Comparison of ENCODE assay signal across 11 cellular contexts in the genomic region with DNA sequence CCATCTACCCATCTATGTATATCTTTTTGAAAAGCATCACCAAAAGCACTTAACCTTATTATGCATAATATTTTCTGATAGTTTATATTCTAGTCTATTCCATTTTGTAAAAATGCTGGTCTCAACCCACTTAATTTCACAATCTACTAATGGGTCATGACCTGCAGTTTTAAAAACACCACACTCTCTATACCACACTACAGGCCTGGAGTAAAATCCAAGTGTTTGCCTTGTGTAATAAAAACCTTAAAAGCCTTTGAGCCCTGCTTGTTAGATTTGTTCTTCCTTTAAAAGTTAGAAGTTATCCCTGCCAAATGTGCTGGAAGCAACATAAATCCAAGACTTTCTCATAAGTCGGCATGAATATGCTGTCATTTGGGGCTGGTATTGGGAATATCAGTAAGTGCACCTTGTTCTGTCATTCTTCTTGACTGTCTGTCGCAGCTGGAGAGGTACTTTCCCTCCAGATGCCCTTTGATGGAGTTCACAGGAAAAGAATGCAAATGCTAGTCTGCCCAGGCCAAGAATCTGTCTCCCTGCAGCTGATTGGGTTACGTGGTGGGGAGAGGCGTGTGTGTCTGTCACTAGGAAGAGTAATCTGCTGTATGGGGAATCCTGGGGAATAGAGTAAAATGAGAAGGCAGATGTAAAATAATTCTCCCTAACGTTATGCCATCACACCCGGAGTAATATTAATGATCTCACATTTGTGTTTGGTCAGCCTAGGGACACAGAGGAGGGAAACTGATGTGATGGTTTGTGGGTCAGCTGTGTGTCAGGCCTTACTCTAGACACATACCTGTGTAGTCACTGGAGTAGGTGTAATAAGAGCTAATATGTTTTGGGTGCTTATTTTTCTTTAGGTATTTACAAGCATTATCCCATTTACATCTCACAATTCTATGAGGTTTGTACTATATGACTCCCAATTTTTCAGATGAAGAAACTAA.
DNase-seq lines count a peak whose midpoint lies in the region; ATAC-seq, FAIRE-seq and TF ChIP-seq lines count a peak whose summit lies in the region.
"Had no signal": no experiment of that assay in that cellular context is flagged by ENCODE, and none has a peak within 500 bp of the region (broad histone marks: within the 10 kb centered on the region; RNA-seq: fewer than 3 reads in every experiment).

No MANE protein-coding gene starts in this region.

- H3K4me1 ChIP-seq in SK-N-SH (ENCODE audit: control insufficient read depth in 1 of 2, insufficient read depth in 2 of 2, low read depth in 1 of 2, low read length in 1 of 2), result peaks cover 0 to 9% of the 10 kb centered on the region in 2 experiments; a peak in 2 of 4 replicates
- peaks cover 28% of the 10 kb centered on the region for H3K4me1 ChIP-seq in cardiac muscle cell (ENCODE audit: low read depth)
- H3K4me1 ChIP-seq: Caco-2 had no signal

- CTCF ChIA-PET in SK-N-SH (lab: Yijun Ruan, JAX), result no interaction called here
- CTCF ChIA-PET in Calu3 (lab: Charles Lee), result no interaction called here

- no peak overlapping the region for H3K27ac Mint-ChIP-seq in naive thymus-derived CD8-positive, alpha-beta T cell
- no peak overlapping the region for H3K27ac Mint-ChIP-seq in Calu3 (ENCODE audit: unreplicated experiment)
- H3K27ac Mint-ChIP-seq: activated CD8-positive, alpha-beta T cell treated with anti-CD3 and anti-CD28 coated beads, Interleukin-2, amount 10 ng/mL, durations not matched to agents 7 days and 5 days; dendritic cell treated with granulocyte-macrophage colony-stimulating factor and Interleukin-4, amounts not matched to agents 40 ng/mL and 50 ng/mL, for 4 days had no signal

- peak overlapping the region in 1 of 2 experiments; percentile 28; a peak in 1 of 4 replicates for H3K27ac ChIP-seq in SK-N-SH (ENCODE audit: low read depth in 2 of 2, low read length in 1 of 2)
- H3K27ac ChIP-seq in cardiac muscle cell, result peak overlapping the region; percentile 73

- no peaks in the 10 kb centered on the region for H3K79me2 ChIP-seq in SK-N-SH (ENCODE audit: insufficient read depth)

- BruUV-seq in Calu3 (replicated peaks; lab: Mats Ljungman, UMichigan), result no TSS peak

- peak overlapping the region in 1 of 10 donors; percentile 8 for H3K4me3 Mint-ChIP-seq in naive thymus-derived CD8-positive, alpha-beta T cell
- H3K4me3 Mint-ChIP-seq in Calu3 (ENCODE audit: low read depth, unreplicated experiment), result no peak overlapping the region
- H3K4me3 Mint-ChIP-seq: activated CD8-positive, alpha-beta T cell treated with anti-CD3 and anti-CD28 coated beads, Interleukin-2, amount 10 ng/mL, durations not matched to agents 7 days and 5 days; dendritic cell treated with granulocyte-macrophage colony-stimulating factor and Interleukin-4, amounts not matched to agents 40 ng/mL and 50 ng/mL, for 4 days had no signal

- no peaks in the 10 kb centered on the region for H3K9me2 ChIP-seq in SK-N-SH

- TF ChIP-seq CTCF in SK-N-SH (IDR thresholded peaks at IDR 0.05), result no peak
- no peak for TF ChIP-seq CTCF in cardiac muscle cell (IDR thresholded peaks at IDR 0.05; ENCODE audit: low read depth, low read length)
- no peak for TF ChIP-seq CTCF in Calu3 (IDR thresholded peaks at IDR 0.05; ENCODE audit: unreplicated experiment)

- POLR2A ChIA-PET in SK-N-SH (lab: Yijun Ruan, JAX), result no interaction called here
- POLR2A ChIA-PET in naive thymus-derived CD8-positive, alpha-beta T cell (lab: Charles Lee), result no interaction called here

- TF ChIP-seq EP300 in SK-N-SH (IDR thresholded peaks at IDR 0.05; ENCODE audit: borderline replicate concordance in 1 of 2, low read depth in 1 of 2, low read length in 1 of 2), result no peak

- no peak for ATAC-seq in naive thymus-derived CD8-positive, alpha-beta T cell
- ATAC-seq: activated CD8-positive, alpha-beta T cell treated with anti-CD3 and anti-CD28 coated beads, Interleukin-2, amount 10 ng/mL, durations not matched to agents 7 days and 5 days had no signal

- H3K36me3 Mint-ChIP-seq in naive thymus-derived CD8-positive, alpha-beta T cell, result peaks cover 0 to 2% (median 0%) of the 10 kb centered on the region in 3 donors
- no peaks in the 10 kb centered on the region for H3K36me3 Mint-ChIP-seq in Calu3 (ENCODE audit: insufficient read depth, unreplicated experiment)

- no peak for TF ChIP-seq RAD21 in SK-N-SH (IDR thresholded peaks at IDR 0.05; ENCODE audit: low read length)

- WGBS in SK-N-SH (ENCODE audit: low lambda C conversion rate), result 46% methylated on average over 6 of the region's 6 CpGs

- H3K27me3 Mint-ChIP-seq in naive thymus-derived CD8-positive, alpha-beta T cell, result peaks cover 8 to 21% (median 15%) of the 10 kb centered on the region in 5 donors
- peaks cover 79% of the 10 kb centered on the region for H3K27me3 Mint-ChIP-seq in Calu3 (ENCODE audit: unreplicated experiment)
- H3K27me3 Mint-ChIP-seq: dendritic cell treated with granulocyte-macrophage colony-stimulating factor and Interleukin-4, amounts not matched to agents 40 ng/mL and 50 ng/mL, for 4 days had no signal

- intact Hi-C loops in Calu3 (cut with micrococcal nuclease; ENCODE audit: unreplicated experiment), result no loop called here

- TF ChIP-seq POLR2A in GM12891 (IDR thresholded peaks at IDR 0.05; ENCODE audit: low read depth, low read length), result no peak

- DNase-seq in GM12891 (ENCODE audit: insufficient read length, low spot score), result no peak
- DNase-seq in SK-N-SH, result no peak
- DNase-seq in cardiac muscle cell (ENCODE audit: low read depth in 1 of 2, low spot score in 1 of 2), result peak; percentile 63 to 64
- peak; percentile 63 for DNase-seq in renal cortical epithelial cell (ENCODE audit: low read depth)
- no peak for DNase-seq in naive thymus-derived CD8-positive, alpha-beta T cell
- no peak for DNase-seq in SIG-M5 (lab: John Stamatoyannopoulos, UW)
- DNase-seq in Calu3, result no peak
- DNase-seq in OCI-M1 (lab: John Stamatoyannopoulos, UW), result no peak
- DNase-seq: activated CD8-positive, alpha-beta T cell treated with anti-CD3 and anti-CD28 coated beads, Interleukin-2, amount 10 ng/mL, durations not matched to agents 7 days and 5 days; Caco-2 had no signal

- H3K9me3 Mint-ChIP-seq in naive thymus-derived CD8-positive, alpha-beta T cell, result peaks cover 0 to 4% (median 0%) of the 10 kb centered on the region in 9 donors
- no peaks in the 10 kb centered on the region for H3K9me3 Mint-ChIP-seq in Calu3 (ENCODE audit: low read depth, unreplicated experiment)
- H3K9me3 Mint-ChIP-seq: dendritic cell treated with granulocyte-macrophage colony-stimulating factor and Interleukin-4, amounts not matched to agents 40 ng/mL and 50 ng/mL, for 4 days had no signal

- FAIRE-seq in GM12891 (lab: Jason Lieb, UNC), result peak; percentile 9

- no peaks in the 10 kb centered on the region for H3F3A ChIP-seq in SK-N-SH (replicated peaks; ENCODE audit: insufficient read depth)

- no peaks in the 10 kb centered on the region for H3K4me1 Mint-ChIP-seq in naive thymus-derived CD8-positive, alpha-beta T cell
- H3K4me1 Mint-ChIP-seq in Calu3 (ENCODE audit: low read depth, unreplicated experiment), result no peaks in the 10 kb centered on the region

- H3K4me2 ChIP-seq in SK-N-SH, result no peak overlapping the region

- no peak overlapping the region for H2AFZ ChIP-seq in SK-N-SH (ENCODE audit: low read depth)

- H3K9me3 ChIP-seq in SK-N-SH, result no peaks in the 10 kb centered on the region
- no peaks in the 10 kb centered on the region for H3K9me3 ChIP-seq in cardiac muscle cell (ENCODE audit: low read depth)
- H3K9me3 ChIP-seq: Caco-2 had no signal

- H4K20me1 ChIP-seq in SK-N-SH (ENCODE audit: insufficient read depth), result no peaks in the 10 kb centered on the region

- no peaks in the 10 kb centered on the region for H3K36me3 ChIP-seq in SK-N-SH (replicated peaks in 1 of 2; ENCODE audit: control insufficient read depth in 1 of 2, insufficient read depth in 2 of 2, low read length in 1 of 2)
- no peaks in the 10 kb centered on the region for H3K36me3 ChIP-seq in cardiac muscle cell

- H3K4me3 ChIP-seq in SK-N-SH (ENCODE audit: low read depth in 2 of 2, low read length in 1 of 2) (no peak overlapping the region), cardiac muscle cell (no peak overlapping the region)

- H3K9ac ChIP-seq in SK-N-SH, result no peak overlapping the region

- no peaks in the 10 kb centered on the region for H3K27me3 ChIP-seq in SK-N-SH (ENCODE audit: insufficient read depth)
- H3K27me3 ChIP-seq in cardiac muscle cell, result no peaks in the 10 kb centered on the region

TF ChIP-seq in GM12891, 5 proteins besides CTCF, POLR2A, EP300 and RAD21:
- TF ChIP-seq POU2F2 (IDR thresholded peaks at IDR 0.05; ENCODE audit: low read depth, low read length) (no peak), POLR2AphosphoS5 (IDR thresholded peaks at IDR 0.05; ENCODE audit: low read depth, low read length) (no peak), SPI1 (IDR thresholded peaks at IDR 0.05; ENCODE audit: low read depth, low read length) (no peak), TAF1 (IDR thresholded peaks at IDR 0.05; ENCODE audit: low read depth, low read length) (no peak), PAX5 (IDR thresholded peaks at IDR 0.05; ENCODE audit: insufficient read depth, low read length, severe bottlenecking) (no peak)
TF ChIP-seq in GM12891: peak in this region for 0.

TF ChIP-seq in SK-N-SH, 30 proteins besides CTCF, POLR2A, EP300 and RAD21:
- TF ChIP-seq SMC3 (IDR thresholded peaks at IDR 0.05; ENCODE audit: low read depth, low read length) (no peak), RFX5 (IDR thresholded peaks at IDR 0.05; ENCODE audit: low read length) (peak; percentile 62; the same call in 1 of the 2 replicates), EZH2phosphoT487 (IDR thresholded peaks at IDR 0.05; ENCODE audit: borderline replicate concordance, low read depth) (no peak), NFIC (IDR thresholded peaks at IDR 0.05; ENCODE audit: borderline replicate concordance) (peak; percentile 10; the same call in 1 of the 2 replicates), TCF12 (IDR thresholded peaks at IDR 0.05) (0 out of 2 replicates have a peak, but pooled peaks have one; percentile 23)
- TF ChIP-seq, protein P1, sequence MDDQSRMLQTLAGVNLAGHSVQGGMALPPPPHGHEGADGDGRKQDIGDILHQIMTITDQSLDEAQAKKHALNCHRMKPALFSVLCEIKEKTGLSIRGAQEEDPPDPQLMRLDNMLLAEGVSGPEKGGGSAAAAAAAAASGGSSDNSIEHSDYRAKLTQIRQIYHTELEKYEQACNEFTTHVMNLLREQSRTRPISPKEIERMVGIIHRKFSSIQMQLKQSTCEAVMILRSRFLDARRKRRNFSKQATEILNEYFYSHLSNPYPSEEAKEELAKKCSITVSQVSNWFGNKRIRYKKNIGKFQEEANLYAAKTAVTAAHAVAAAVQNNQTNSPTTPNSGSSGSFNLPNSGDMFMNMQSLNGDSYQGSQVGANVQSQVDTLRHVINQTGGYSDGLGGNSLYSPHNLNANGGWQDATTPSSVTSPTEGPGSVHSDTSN (IDR thresholded peaks at IDR 0.05), result peak; percentile 66

Comparison
In these comparisons a context has a peak if more than half of its experiments do, and no peak if none do; other contexts are left out.
1. DNase-seq: peak in cardiac muscle cell (2 of 2) and renal cortical epithelial cell (single experiment); none in GM12891 (single experiment), SK-N-SH (single experiment), naive thymus-derived CD8-positive, alpha-beta T cell (0 of 10), SIG-M5 (single experiment), Calu3 (single experiment) and OCI-M1 (single experiment).